1 cellular context compared by ENCODE assay signal in genomic region chr16:73173396-73173795, GRCh38.
TF ChIP-seq lines count a peak whose summit lies in the region.

No MANE protein-coding gene starts in this region.

TF ChIP-seq in GM23338, 12 proteins besides CTCF, POLR2A, EP300 and RAD21 (continued from another document):
- TF ChIP-seq ZNF462 (CRISPR knock-in tag; IDR thresholded peaks at IDR 0.05) (no peak), EZH2 (IDR thresholded peaks at IDR 0.05; ENCODE audit: low read depth, unreplicated experiment) (no peak), ZNF114 (CRISPR knock-in tag; IDR thresholded peaks at IDR 0.05) (no peak), REST (IDR thresholded peaks at IDR 0.05; ENCODE audit: unreplicated experiment) (no peak), EZH2phosphoT487 (IDR thresholded peaks at IDR 0.05; ENCODE audit: unreplicated experiment) (no peak), STAT1 (IDR thresholded peaks at IDR 0.05; ENCODE audit: unreplicated experiment) (no peak), POLR2AphosphoS5 (IDR thresholded peaks at IDR 0.05; ENCODE audit: low read depth) (no peak), CREB1 (CRISPR knock-in tag; IDR thresholded peaks at IDR 0.05; ENCODE audit: low read depth) (no peak), ETS1 (IDR thresholded peaks at IDR 0.05) (no peak), NANOG (IDR thresholded peaks at IDR 0.05; ENCODE audit: borderline replicate concordance) (no peak)
